In genomic region chr17:77417575-77417974, GRCh38 we compare ENCODE assay signal across 25 cellular contexts.
DNase-seq lines count a peak whose midpoint lies in the region; ATAC-seq and TF ChIP-seq lines count a peak whose summit lies in the region.
"Had no signal": no experiment of that assay in that cellular context is flagged by ENCODE, and none has a peak within 500 bp of the region (broad histone marks: within the 10 kb centered on the region; RNA-seq: fewer than 3 reads in every experiment).

No MANE protein-coding gene starts in this region.

- WGBS in spleen, 5 donors, result 87 to 93% (median 92%) methylated on average over 12 of the region's 12 CpGs

- no peaks in the 10 kb centered on the region for H3K9me3 ChIP-seq in cardiac muscle cell (ENCODE audit: low read depth)
- H3K9me3 ChIP-seq in Panc1 (ENCODE audit: control insufficient read depth, insufficient read depth, low read depth, low read length), result no peaks in the 10 kb centered on the region
- H3K9me3 ChIP-seq in spleen, result no peaks in the 10 kb centered on the region

- no peak for ATAC-seq in Right ventricle myocardium superior (ENCODE audit: poor library complexity)
- ATAC-seq in Panc1, result no peak
- ATAC-seq: left colon; natural killer cell treated with Interleukin-12 subunit alpha and Interleukin-12 subunit beta and Interleukin-15 and Interleukin-18, amount 100 ng/mL, for 72 hours; sciatic nerve had no signal

- H3K4me3 ChIP-seq in cardiac muscle cell (no peak overlapping the region), Panc1 (ENCODE audit: low read depth in 2 of 2, low read length in 2 of 2) (no peak overlapping the region), spleen (no peak overlapping the region)

- POLR2A ChIA-PET in Panc1 (lab: Charles Lee), result no interaction called here

- intact Hi-C loops in Right ventricle myocardium superior (cut with DNase I), result no loop called here
- intact Hi-C loops in Panc1 (cut with micrococcal nuclease; ENCODE audit: unreplicated experiment), result no loop called here
- intact Hi-C loops in spleen (cut with DNase I; ENCODE audit: low total_unique reads), result no loop called here

- in situ Hi-C loops in Panc1 (cut with HindIII; ENCODE audit: low pct_unique_long_range_greater_than_20kb, low sequenced_read_pairs), result no loop called here

- H3K4me1 ChIP-seq in cardiac muscle cell (ENCODE audit: low read depth), result peaks cover 32% of the 10 kb centered on the region
- H3K4me1 ChIP-seq in Panc1 (ENCODE audit: control insufficient read depth, insufficient read depth, low read length), result peaks cover 75% of the 10 kb centered on the region
- peaks cover 17 to 95% (median 53%) of the 10 kb centered on the region in 6 donors for H3K4me1 ChIP-seq in spleen

- peak overlapping the region; percentile 51 for H3K27ac ChIP-seq in cardiac muscle cell
- 0 out of 2 replicates have a peak overlapping the region, but pooled peaks have one; percentile 25 for H3K27ac ChIP-seq in Panc1 (ENCODE audit: low read length)
- H3K27ac ChIP-seq in spleen, result no peak overlapping the region
- H3K27ac ChIP-seq: HL-60, parathyroid adenoma had no signal

- no TSS peak for BruUV-seq in Panc1 (replicated peaks; lab: Mats Ljungman, UMichigan)

- no peaks in the 10 kb centered on the region for H3K27me3 ChIP-seq in cardiac muscle cell
- H3K27me3 ChIP-seq in Panc1 (ENCODE audit: control insufficient read depth, insufficient read depth, low read length), result no peaks in the 10 kb centered on the region
- no peaks in the 10 kb centered on the region for H3K27me3 ChIP-seq in spleen (replicated peaks in 1 of 7)

- DNase-seq in cardiac muscle cell (ENCODE audit: low read depth in 1 of 2, low spot score in 1 of 2) (no peak), Right ventricle myocardium superior (no peak), Panc1 (ENCODE audit: low read depth, low spot score) (no peak), mucosa of gallbladder (ENCODE audit: low spot score) (peak; percentile 45), NCI-H1694 treated with DMSO at 0.1 percent for 48 hours (lab: John Stamatoyannopoulos, UW) (no peak), spleen (no peak), dedifferentiated amniotic fluid mesenchymal stem cell (ENCODE audit: extremely low spot score) (no peak), kidney tubule cell (ENCODE audit: low spot score) (no peak)
- DNase-seq: activated CD8-positive, alpha-beta memory T cell treated with anti-CD3 and anti-CD28 coated beads for 24 hours; activated naive CD4-positive, alpha-beta T cell treated with Interleukin-2 at 50 U/mL for 16 hours; activated T-cell treated with anti-CD3 and anti-CD28 coated beads, Interleukin-2, amount 50 U/mL, for 48 hours; amygdala; caudate nucleus; CD8-positive, alpha-beta memory T cell; dermis blood vessel endothelial cell; glutamatergic neuron; left colon; NCI-H1048; NCI-H2107; NCI-H526 treated with DMSO at 0.1 percent for 48 hours; substantia nigra had no signal

- H3K36me3 ChIP-seq in cardiac muscle cell (no peaks in the 10 kb centered on the region), Panc1 (ENCODE audit: control insufficient read depth, insufficient read depth, low read length) (no peaks in the 10 kb centered on the region), spleen (peaks cover 0 to 57% (median 6%) of the 10 kb centered on the region in 6 donors)

- TF ChIP-seq POLR2A in spleen (IDR thresholded peaks at IDR 0.05), result no peak

- no peak for TF ChIP-seq CTCF in cardiac muscle cell (IDR thresholded peaks at IDR 0.05; ENCODE audit: low read depth, low read length)
- TF ChIP-seq CTCF in Panc1 (IDR thresholded peaks at IDR 0.05), result no peak
- TF ChIP-seq CTCF in spleen (IDR thresholded peaks at IDR 0.05 in 8 of 11, conservative IDR thresholded peaks at IDR 0.05 in 3 of 11), result no peak

- CTCF ChIA-PET in Panc1 (lab: Charles Lee), result interaction anchor here (0.6 kb wide), 1 partner anchor 322 kb away, joined by 4 read pairs; no protein-coding TSS in a partner anchor

Comparison
In these comparisons a context has a peak if more than half of its experiments do, and no peak if none do; other contexts are left out.
1. H3K27ac ChIP-seq: peak in cardiac muscle cell (single experiment) and Panc1 (single experiment); none in spleen (0 of 8).